Comparison of ENCODE assay signal across 11 cellular contexts in genomic region chr3:10173095-10173925, GRCh38. TPM values are rescaled to one million over a fixed set of nuclear protein-coding genes. Genes with fewer than 3 reads are reported as not detected.
A peak's percentile ranks its signal among the peaks of the same experiment; 100 is the strongest.
DNase-seq lines count a peak whose midpoint lies in the region; ATAC-seq, FAIRE-seq and TF ChIP-seq lines count a peak whose summit lies in the region.
"Had no signal": no experiment of that assay in that cellular context is flagged by ENCODE, and none has a peak within 500 bp of the region (broad histone marks: within the 10 kb centered on the region; RNA-seq: fewer than 3 reads in every experiment).

No MANE protein-coding gene starts in this region.

- TF ChIP-seq POLR2A in transverse colon (IDR thresholded peaks at IDR 0.05), result no peak

- CTCF ChIA-PET in activated CD8-positive, alpha-beta T cell treated with anti-CD3 and anti-CD28 coated beads for 36 hours (lab: Charles Lee), result interaction anchor here (0.8 to 1.8 kb wide), 2 partner anchors 13 to 37 kb away, joined by 3 to 5 read pairs; no protein-coding TSS in a partner anchor
- CTCF ChIA-PET in activated CD8-positive, alpha-beta T cell treated with anti-CD3 and anti-CD28 coated beads, Interleukin-2, amount 10 ng/mL, durations not matched to agents 7 days and 5 days (lab: Charles Lee), result no interaction called here

- H3K4me3 ChIP-seq in astrocyte (ENCODE audit: insufficient read depth, low read depth, low read length) (no peak overlapping the region), lower lobe of right lung (no peak overlapping the region), transverse colon (no peak overlapping the region)

- peak overlapping the region; percentile 58 for H3K9ac ChIP-seq in astrocyte (ENCODE audit: low read length)

- 79 to 82% methylated on average over 7 to 10 of the region's 10 CpGs for WGBS in transverse colon (ENCODE audit: low coverage in 1 of 2), 2 donors

- no peak for DNase-seq in activated CD8-positive, alpha-beta T cell treated with anti-CD3 and anti-CD28 coated beads for 36 hours
- DNase-seq in activated CD8-positive, alpha-beta T cell treated with anti-CD3 and anti-CD28 coated beads, Interleukin-2, amount 10 ng/mL, durations not matched to agents 7 days and 5 days, result no peak
- DNase-seq in astrocyte (ENCODE audit: low read depth) (peak; percentile 65), lower lobe of right lung (no peak), transverse colon (no peak), ureter (ENCODE audit: low spot score) (no peak), left lobe of liver (ENCODE audit: low spot score) (no peak)
- no peak for DNase-seq in effector CD8-positive, alpha-beta T cell (lab: John Stamatoyannopoulos, UW)
- DNase-seq: activated CD4-positive, alpha-beta T cell treated with anti-CD3 and anti-CD28 coated beads for 1 hour; NCI-H524 had no signal

- POLR2A ChIA-PET in activated CD8-positive, alpha-beta T cell treated with anti-CD3 and anti-CD28 coated beads for 36 hours (lab: Charles Lee), result no interaction called here
- POLR2A ChIA-PET in activated CD8-positive, alpha-beta T cell treated with anti-CD3 and anti-CD28 coated beads, Interleukin-2, amount 10 ng/mL, durations not matched to agents 7 days and 5 days (lab: Charles Lee), result no interaction called here

- H3K27me3 ChIP-seq in astrocyte (ENCODE audit: insufficient read depth, low read length) (no peaks in the 10 kb centered on the region), lower lobe of right lung (ENCODE audit: low read depth) (no peaks in the 10 kb centered on the region), transverse colon (no peaks in the 10 kb centered on the region)

- TF ChIP-seq CTCF in activated CD8-positive, alpha-beta T cell treated with anti-CD3 and anti-CD28 coated beads for 36 hours (IDR thresholded peaks at IDR 0.05), result no peak
- TF ChIP-seq CTCF in astrocyte (IDR thresholded peaks at IDR 0.05; ENCODE audit: insufficient read depth, low read depth, low read length) (no peak), lower lobe of right lung (IDR thresholded peaks at IDR 0.05) (no peak), transverse colon (IDR thresholded peaks at IDR 0.05) (no peak)

- peak; percentile 70 for ATAC-seq in activated CD8-positive, alpha-beta T cell treated with anti-CD3 and anti-CD28 coated beads for 36 hours
- no peak for ATAC-seq in activated CD8-positive, alpha-beta T cell treated with anti-CD3 and anti-CD28 coated beads, Interleukin-2, amount 10 ng/mL, durations not matched to agents 7 days and 5 days
- ATAC-seq in lower lobe of right lung, result peak in 1 of 2 donors; percentile 12
- no peak for ATAC-seq in left lobe of liver

- H4K20me1 ChIP-seq in astrocyte (ENCODE audit: insufficient read depth, low read length), result no peaks in the 10 kb centered on the region

- peaks cover 15% of the 10 kb centered on the region for H3K4me1 Mint-ChIP-seq in activated CD8-positive, alpha-beta T cell treated with anti-CD3 and anti-CD28 coated beads for 36 hours (ENCODE audit: low read depth)
- peaks cover 3% of the 10 kb centered on the region for H3K4me1 Mint-ChIP-seq in activated CD8-positive, alpha-beta T cell treated with anti-CD3 and anti-CD28 coated beads, Interleukin-2, amount 10 ng/mL, durations not matched to agents 7 days and 5 days (ENCODE audit: low read depth)
- H3K4me1 Mint-ChIP-seq in astrocyte (ENCODE audit: low read depth, unreplicated experiment), result peaks cover 7% of the 10 kb centered on the region

- intact Hi-C loops in activated CD8-positive, alpha-beta T cell treated with anti-CD3 and anti-CD28 coated beads for 36 hours (cut with micrococcal nuclease), result no loop called here
- intact Hi-C loops in lower lobe of right lung (cut with DNase I) (no loop called here), transverse colon (cut with DNase I; ENCODE audit: low total_unique reads) (no loop called here)

- H3K9me3 ChIP-seq in astrocyte (ENCODE audit: insufficient read depth, low read depth, low read length) (peaks cover 5% of the 10 kb centered on the region), lower lobe of right lung (peaks cover 6% of the 10 kb centered on the region), transverse colon (peaks cover 0 to 5% of the 10 kb centered on the region in 2 donors)

- H3K27ac Mint-ChIP-seq in activated CD8-positive, alpha-beta T cell treated with anti-CD3 and anti-CD28 coated beads for 36 hours, result peak overlapping the region; percentile 10
- H3K27ac Mint-ChIP-seq in activated CD8-positive, alpha-beta T cell treated with anti-CD3 and anti-CD28 coated beads, Interleukin-2, amount 10 ng/mL, durations not matched to agents 7 days and 5 days, result no peak overlapping the region
- peak overlapping the region; percentile 77 for H3K27ac Mint-ChIP-seq in astrocyte (ENCODE audit: unreplicated experiment)

- peaks cover 12% of the 10 kb centered on the region for H3K9me3 Mint-ChIP-seq in activated CD8-positive, alpha-beta T cell treated with anti-CD3 and anti-CD28 coated beads for 36 hours
- H3K9me3 Mint-ChIP-seq in activated CD8-positive, alpha-beta T cell treated with anti-CD3 and anti-CD28 coated beads, Interleukin-2, amount 10 ng/mL, durations not matched to agents 7 days and 5 days (ENCODE audit: insufficient read depth), result peaks cover 11% of the 10 kb centered on the region
- H3K9me3 Mint-ChIP-seq in astrocyte (ENCODE audit: unreplicated experiment), result peaks cover 17% of the 10 kb centered on the region

- TF ChIP-seq EP300 in transverse colon (IDR thresholded peaks at IDR 0.05; ENCODE audit: low read depth), result no peak

- in situ Hi-C loops in transverse colon (cut with MboI; ENCODE audit: low pct_ligation_motif_present in 1 of 4, low pct_unique_long_range_greater_than_20kb in 1 of 4, low sequenced_read_pairs in 3 of 4), result no loop called here

- H3K4me2 ChIP-seq in astrocyte (ENCODE audit: low read length), result peak overlapping the region; percentile 44

- H3K4me1 ChIP-seq in astrocyte (ENCODE audit: insufficient read depth, low read length), result peaks cover 12% of the 10 kb centered on the region
- peaks cover 16% of the 10 kb centered on the region for H3K4me1 ChIP-seq in lower lobe of right lung
- H3K4me1 ChIP-seq in transverse colon, result peaks cover 0 to 9% (median 0%) of the 10 kb centered on the region in 4 donors

- FAIRE-seq in astrocyte (lab: Jason Lieb, UNC), result no peak

- H3K27me3 Mint-ChIP-seq in activated CD8-positive, alpha-beta T cell treated with anti-CD3 and anti-CD28 coated beads for 36 hours, result no peaks in the 10 kb centered on the region
- no peaks in the 10 kb centered on the region for H3K27me3 Mint-ChIP-seq in activated CD8-positive, alpha-beta T cell treated with anti-CD3 and anti-CD28 coated beads, Interleukin-2, amount 10 ng/mL, durations not matched to agents 7 days and 5 days (ENCODE audit: low read depth)
- H3K27me3 Mint-ChIP-seq in astrocyte (ENCODE audit: low read depth, unreplicated experiment), result no peaks in the 10 kb centered on the region

- H3K36me3 Mint-ChIP-seq in activated CD8-positive, alpha-beta T cell treated with anti-CD3 and anti-CD28 coated beads for 36 hours (ENCODE audit: low read depth), result peaks cover 12% of the 10 kb centered on the region
- H3K36me3 Mint-ChIP-seq in activated CD8-positive, alpha-beta T cell treated with anti-CD3 and anti-CD28 coated beads, Interleukin-2, amount 10 ng/mL, durations not matched to agents 7 days and 5 days (ENCODE audit: low read depth), result peaks cover 10% of the 10 kb centered on the region
- peaks cover 8% of the 10 kb centered on the region for H3K36me3 Mint-ChIP-seq in astrocyte (ENCODE audit: low read depth, unreplicated experiment)

- H2AFZ ChIP-seq in astrocyte (ENCODE audit: low read depth, low read length), result no peak overlapping the region

- H3K36me3 ChIP-seq in astrocyte (ENCODE audit: insufficient read depth, low read length), result no peaks in the 10 kb centered on the region
- H3K36me3 ChIP-seq in lower lobe of right lung, result no peaks in the 10 kb centered on the region
- no peaks in the 10 kb centered on the region for H3K36me3 ChIP-seq in transverse colon

- peak overlapping the region; percentile 93 for H3K27ac ChIP-seq in astrocyte (ENCODE audit: low read depth, low read length)
- peak overlapping the region; percentile 73 for H3K27ac ChIP-seq in lower lobe of right lung
- peak overlapping the region; percentile 35 to 69 (median 62) for H3K27ac ChIP-seq in transverse colon
- H3K27ac ChIP-seq: HL-60 had no signal

- peaks cover 15% of the 10 kb centered on the region for H3K79me2 ChIP-seq in astrocyte (ENCODE audit: insufficient read depth, low read length)

- H3K4me3 Mint-ChIP-seq in activated CD8-positive, alpha-beta T cell treated with anti-CD3 and anti-CD28 coated beads for 36 hours, result no peak overlapping the region
- no peak overlapping the region for H3K4me3 Mint-ChIP-seq in activated CD8-positive, alpha-beta T cell treated with anti-CD3 and anti-CD28 coated beads, Interleukin-2, amount 10 ng/mL, durations not matched to agents 7 days and 5 days
- H3K4me3 Mint-ChIP-seq in astrocyte (ENCODE audit: unreplicated experiment), result no peak overlapping the region

RNA-seq across cellular contexts. Expression of gene IRAK2, which starts 8.6 kb away (rescaled TPM):
- total RNA-seq in activated CD8-positive, alpha-beta T cell treated with anti-CD3 and anti-CD28 coated beads for 36 hours, result 1 to 10 TPM; 3.0 TPM
- 1 to 10 TPM; 1.3 to 1.4 TPM for total RNA-seq in activated CD8-positive, alpha-beta T cell treated with anti-CD3 and anti-CD28 coated beads, Interleukin-2, amount 10 ng/mL, durations not matched to agents 7 days and 5 days
- total RNA-seq in astrocyte (2.0 and 2.1 TPM in 2 replicates), lower lobe of right lung (3.9 TPM), transverse colon (1 to 10 TPM in 3 of 4 donors, under 1 TPM in 1; 0.20 to 4.9 (median 3.4) TPM), ureter (20.3 TPM), left lobe of liver (4.5 TPM)

RNA-seq across cellular contexts. Expression of gene VHL, which starts 31.7 kb away (rescaled TPM):
- total RNA-seq in activated CD8-positive, alpha-beta T cell treated with anti-CD3 and anti-CD28 coated beads for 36 hours, result 10 to 100 TPM; 43.6 to 46.9 TPM
- total RNA-seq in activated CD8-positive, alpha-beta T cell treated with anti-CD3 and anti-CD28 coated beads, Interleukin-2, amount 10 ng/mL, durations not matched to agents 7 days and 5 days, result 10 to 100 TPM; 57.0 to 59.1 TPM
- total RNA-seq in astrocyte (34.6 and 39.1 TPM in 2 replicates), lower lobe of right lung (38.1 TPM), transverse colon (10 to 100 TPM; 23.9 to 48.4 (median 34.6) TPM), ureter (55.3 TPM), left lobe of liver (14.0 TPM)

RNA-seq across cellular contexts. Expression of gene BRK1, which starts 57.8 kb away (rescaled TPM):
- total RNA-seq in activated CD8-positive, alpha-beta T cell treated with anti-CD3 and anti-CD28 coated beads for 36 hours, result 100 to 1,000 TPM; 107 to 108 TPM
- 100 to 1,000 TPM; 113 to 120 TPM for total RNA-seq in activated CD8-positive, alpha-beta T cell treated with anti-CD3 and anti-CD28 coated beads, Interleukin-2, amount 10 ng/mL, durations not matched to agents 7 days and 5 days
- total RNA-seq in astrocyte (120 and 136 TPM in 2 replicates), lower lobe of right lung (116 TPM), transverse colon (10 to 100 TPM; 37.0 to 88.8 (median 72.5) TPM), ureter (158 TPM), left lobe of liver (44.2 TPM)
